In the genomic region with DNA sequence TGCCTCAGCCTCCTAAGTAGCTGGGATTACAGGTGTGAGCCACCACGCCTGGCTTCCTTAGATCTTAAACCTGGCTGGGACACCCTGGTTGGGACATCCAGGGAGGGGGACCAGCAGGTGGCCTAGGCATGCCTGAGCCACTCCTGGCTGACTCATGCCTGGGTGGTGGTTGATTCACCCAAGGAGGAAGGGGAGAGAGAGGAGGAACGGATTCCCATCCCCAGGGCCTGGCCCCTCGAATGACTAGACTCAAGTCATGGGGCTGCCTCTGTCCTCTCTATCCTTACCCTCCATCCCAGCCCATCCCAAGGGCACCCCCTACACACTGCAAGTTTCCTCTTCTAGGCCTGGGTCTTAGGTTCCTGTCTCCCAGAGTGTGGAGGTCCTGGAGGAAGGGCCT, we compare ENCODE assay signal across 8 cellular contexts. TPM values are rescaled to one million over a fixed set of nuclear protein-coding genes. Genes with fewer than 3 reads are reported as not detected.
DNase-seq lines count a peak whose midpoint lies in the region; ATAC-seq and TF ChIP-seq lines count a peak whose summit lies in the region.

No MANE protein-coding gene starts in this region.

- peak in 1 of 2 experiments; percentile 37 for DNase-seq in Caco-2
- peak; percentile 75 for DNase-seq in RKO (ENCODE audit: low spot score)
- DNase-seq in effector CD8-positive, alpha-beta T cell (lab: John Stamatoyannopoulos, UW), result peak; percentile 28
- peak; percentile 75 for DNase-seq in renal cortical epithelial cell (ENCODE audit: low read depth)
- DNase-seq in activated CD4-positive, CD25-positive, alpha-beta regulatory T cell (lab: John Stamatoyannopoulos, UW), result no peak
- DNase-seq in amniotic stem cell (lab: John Stamatoyannopoulos, UW), result no peak

- TF ChIP-seq CTCF in Caco-2 (IDR thresholded peaks at IDR 0.05; ENCODE audit: insufficient read depth in 1 of 2, low read depth in 1 of 2, low read length in 1 of 2, severe bottlenecking in 1 of 2, unreplicated experiment in 1 of 2), result peak in 1 of 2 experiments; percentile 19

- no peaks in the 10 kb centered on the region for H3K36me3 ChIP-seq in Caco-2 (ENCODE audit: control insufficient read depth, insufficient read depth, low read length)

- no peak overlapping the region for H3K4me3 ChIP-seq in Caco-2 (ENCODE audit: low read depth, low read length)

- H3K27me3 Mint-ChIP-seq in Caco-2 (ENCODE audit: insufficient read depth, unreplicated experiment), result no peaks in the 10 kb centered on the region

- intact Hi-C loops in Caco-2 (cut with micrococcal nuclease; ENCODE audit: unreplicated experiment), result no loop called here

- BruUV-seq in Caco-2 (replicated peaks; lab: Mats Ljungman, UMichigan), result no TSS peak

- H3K9me3 Mint-ChIP-seq in Caco-2 (ENCODE audit: unreplicated experiment), result no peaks in the 10 kb centered on the region

- peaks cover 19% of the 10 kb centered on the region for H3K4me1 Mint-ChIP-seq in Caco-2 (ENCODE audit: low read depth, unreplicated experiment)

- no peak overlapping the region for H3K4me3 Mint-ChIP-seq in Caco-2 (ENCODE audit: unreplicated experiment)

- H3K27ac Mint-ChIP-seq in Caco-2 (ENCODE audit: unreplicated experiment), result peak overlapping the region; percentile 80

- H3K36me3 Mint-ChIP-seq in Caco-2 (ENCODE audit: insufficient read depth, unreplicated experiment), result peaks cover 16% of the 10 kb centered on the region

- ATAC-seq in GM21619 (IDR thresholded peaks at IDR 0.05; ENCODE audit: unreplicated experiment), result no peak
- no peak for ATAC-seq in HG02870 (IDR thresholded peaks at IDR 0.05; ENCODE audit: unreplicated experiment)

- CTCF ChIA-PET in Caco-2 (lab: Charles Lee), result no interaction called here

- peaks cover 39% of the 10 kb centered on the region for H3K4me1 ChIP-seq in Caco-2

- H3K9me3 ChIP-seq in Caco-2, result no peaks in the 10 kb centered on the region

- H3K27me3 ChIP-seq in Caco-2 (replicated peaks; ENCODE audit: control insufficient read depth, insufficient read depth, low read length), result no peaks in the 10 kb centered on the region

- POLR2A ChIA-PET in Caco-2 (lab: Charles Lee), result no interaction called here

RNA-seq across cellular contexts. Expression of a gene that starts 12.7 kb away (rescaled TPM):
- total RNA-seq in Caco-2 (2022), result 44.1 and 47.1 TPM in 2 replicates
- total RNA-seq in renal cortical epithelial cell, result 5.0 and 39.1 TPM in 2 replicates

RNA-seq across cellular contexts. Expression of a gene that starts 30.4 kb away (rescaled TPM):
- total RNA-seq in Caco-2 (2022) (38.7 and 39.4 TPM in 2 replicates), renal cortical epithelial cell (6.4 and 7.1 TPM in 2 replicates)

RNA-seq across cellular contexts. Expression of a gene that starts 37.5 kb away (rescaled TPM):
- 2.3 and 3.8 TPM in 2 replicates for total RNA-seq in Caco-2 (2022)
- 0.65 and 2.1 TPM in 2 replicates for total RNA-seq in renal cortical epithelial cell

RNA-seq across cellular contexts. Expression of a gene that starts 51.2 kb away (rescaled TPM):
- total RNA-seq in Caco-2 (2022) (12.1 and 13.2 TPM in 2 replicates), renal cortical epithelial cell (31.8 and 33.0 TPM in 2 replicates)

Comparison
In these comparisons a context has a peak if more than half of its experiments do, and no peak if none do; other contexts are left out.
1. DNase-seq: peak in RKO (single experiment), effector CD8-positive, alpha-beta T cell (single experiment) and renal cortical epithelial cell (single experiment); none in activated CD4-positive, CD25-positive, alpha-beta regulatory T cell (0 of 4) and amniotic stem cell (single experiment).